16 cellular contexts compared by ENCODE assay signal in genomic region chr22:47132428-47132825, GRCh38.
A peak's percentile ranks its signal among the peaks of the same experiment; 100 is the strongest.
DNase-seq lines count a peak whose midpoint lies in the region; ATAC-seq, FAIRE-seq and TF ChIP-seq lines count a peak whose summit lies in the region.
"Had no signal": no experiment of that assay in that cellular context is flagged by ENCODE, and none has a peak within 500 bp of the region (broad histone marks: within the 10 kb centered on the region; RNA-seq: fewer than 3 reads in every experiment).

No MANE protein-coding gene starts in this region.

- TF ChIP-seq EP300 in H1 (IDR thresholded peaks at IDR 0.05; ENCODE audit: borderline replicate concordance in 1 of 2, low read depth in 2 of 2, low read length in 2 of 2) = no peak

- no peak for TF ChIP-seq POLR2A in H1 (IDR thresholded peaks at IDR 0.05; ENCODE audit: control extremely low read depth in 1 of 2, low read depth in 2 of 2, low read length in 2 of 2)

- H3K4ac ChIP-seq in H9 (ENCODE audit: low read depth, low read length) (no peak overlapping the region), H1 (replicated peaks; ENCODE audit: insufficient read length, low read depth, low read length) (no peak overlapping the region)

- CTCF ChIA-PET in H1 (lab: Charles Lee; ENCODE audit: partially characterized antibody) (interaction anchor here (1.1 to 1.9 kb wide), 3 partner anchors 11 to 24 kb away, joined by 3 to 6 read pairs (median 4); no protein-coding TSS in a partner anchor), PC-9 (lab: Charles Lee) (no interaction called here)

- H3K14ac ChIP-seq in H9 (ENCODE audit: insufficient read depth, low read length) (no peak overlapping the region; the same call in 1 of the 2 replicates), H1 (ENCODE audit: insufficient read length) (no peak overlapping the region)

- no peak overlapping the region for H2BK20ac ChIP-seq in H9 (ENCODE audit: low read depth, low read length, poor library complexity, severe bottlenecking)
- H2BK20ac ChIP-seq in H1 (ENCODE audit: low read length) = no peak overlapping the region

- H3K4me3 ChIP-seq in H1 (ENCODE audit: extremely low read depth in 1 of 4, insufficient read depth in 2 of 4, low read depth in 3 of 4, low read length in 4 of 4) (no peak overlapping the region), PC-9 (no peak overlapping the region)

- H3K56ac ChIP-seq in H9 (ENCODE audit: insufficient read length, low read depth, low read length) = no peak overlapping the region
- no peak overlapping the region for H3K56ac ChIP-seq in H1 (replicated peaks; ENCODE audit: insufficient read length, low read depth, low read length)

- H3K9me3 Mint-ChIP-seq in H9 (peaks cover 0 to 2% of the 10 kb centered on the region in 2 experiments; a peak in 1 of 5 replicates), type B pancreatic cell (no peaks in the 10 kb centered on the region)
- H3K9me3 Mint-ChIP-seq: CD4-positive, alpha-beta T cell had no signal

- no peaks in the 10 kb centered on the region for H3K9me2 ChIP-seq in PC-9 (ENCODE audit: insufficient read depth)

- H3K4me1 ChIP-seq in H9 (ENCODE audit: insufficient read depth, low read length) (no peaks in the 10 kb centered on the region), H1 (replicated peaks in 1 of 4; ENCODE audit: control insufficient read depth in 3 of 4, insufficient read depth in 4 of 4, low read length in 3 of 4) (no peaks in the 10 kb centered on the region; a peak in 2 of 7 replicates), PC-9 (replicated peaks; ENCODE audit: insufficient read depth) (peaks cover 16% of the 10 kb centered on the region)

- no peak for TF ChIP-seq RAD21 in H1 (IDR thresholded peaks at IDR 0.05 in 1 of 2, conservative IDR thresholded peaks at IDR 0.05 in 1 of 2; ENCODE audit: low read depth in 2 of 2, low read length in 2 of 2)

- no peak overlapping the region for H3K18ac ChIP-seq in H9 (ENCODE audit: insufficient read length, low read depth, low read length)
- H3K18ac ChIP-seq in H1 (ENCODE audit: extremely low read depth, low read length) = no peak overlapping the region; the same call in 1 of the 2 replicates

- no peaks in the 10 kb centered on the region for H3K36me3 ChIP-seq in H1 (ENCODE audit: control insufficient read depth in 2 of 4, insufficient read depth in 4 of 4, low read length in 3 of 4)
- no peaks in the 10 kb centered on the region for H3K36me3 ChIP-seq in PC-9 (ENCODE audit: low read depth)

- H3K79me2 ChIP-seq in H9 (ENCODE audit: insufficient read depth, low read length) (no peaks in the 10 kb centered on the region), H1 (ENCODE audit: control insufficient read depth in 1 of 2, insufficient read depth in 2 of 2, low read length in 2 of 2) (no peaks in the 10 kb centered on the region), PC-9 (ENCODE audit: low read depth) (no peaks in the 10 kb centered on the region; the same call in 1 of the 2 replicates)

- H2BK12ac ChIP-seq in H9 (ENCODE audit: insufficient read length, low read depth, low read length) = no peak overlapping the region
- 0 out of 2 replicates have a peak overlapping the region, but pooled peaks have one; percentile 27 for H2BK12ac ChIP-seq in H1 (ENCODE audit: low read depth, low read length)

- no peak overlapping the region for H4K91ac ChIP-seq in H9 (ENCODE audit: insufficient read length, low read depth, low read length)
- H4K91ac ChIP-seq in H1 (replicated peaks; ENCODE audit: insufficient read length, low read length) = no peak overlapping the region

- ATAC-seq in left cardiac atrium (no peak), Right ventricle myocardium inferior (no peak)
- ATAC-seq: HCT116 had no signal

- POLR2A ChIA-PET in H1 (lab: Charles Lee; ENCODE audit: partially characterized antibody) (no interaction called here), PC-9 (lab: Charles Lee; ENCODE audit: unreplicated experiment) (no interaction called here)

- H3K9ac ChIP-seq in H9 (ENCODE audit: extremely low read depth, insufficient read length, low read length) (no peak overlapping the region), H1 (replicated peaks in 1 of 4; ENCODE audit: extremely low read depth in 1 of 4, low read depth in 3 of 4, low read length in 3 of 4) (no peak overlapping the region)

- no peak overlapping the region for H2AK5ac ChIP-seq in H9 (ENCODE audit: insufficient read length, low read length)
- H2AK5ac ChIP-seq in H1 (ENCODE audit: low read depth, low read length) = no peak overlapping the region

- H3K4me1 Mint-ChIP-seq in H9 (peaks cover 9 to 11% of the 10 kb centered on the region in 2 experiments), type B pancreatic cell (ENCODE audit: unreplicated experiment) (peaks cover 17% of the 10 kb centered on the region)

- H3T11ph ChIP-seq in H9 (ENCODE audit: low read length) = no peak overlapping the region

- H3K23me2 ChIP-seq in H9 (ENCODE audit: insufficient read length, low read depth, low read length, poor library complexity, severe bottlenecking) (no peaks in the 10 kb centered on the region), H1 (ENCODE audit: low read depth, low read length) (no peaks in the 10 kb centered on the region)

- no peak for TF ChIP-seq CTCF in H9 (conservative IDR thresholded peaks at IDR 0.05)
- no peak for TF ChIP-seq CTCF in H1 (IDR thresholded peaks at IDR 0.05; ENCODE audit: control extremely low read depth in 1 of 3, insufficient read depth in 1 of 3, low read depth in 1 of 3, low read length in 3 of 3)
- TF ChIP-seq CTCF in type B pancreatic cell (conservative IDR thresholded peaks at IDR 0.05) = no peak
- no peak for TF ChIP-seq CTCF in PC-9 (conservative IDR thresholded peaks at IDR 0.05)

- H4K8ac ChIP-seq in H9 (replicated peaks; ENCODE audit: insufficient read length, low read depth, low read length) (no peak overlapping the region), H1 (ENCODE audit: extremely low read depth, insufficient read depth, low read length) (peak overlapping the region; percentile 58; the same call in 1 of the 2 replicates)

- no peak for FAIRE-seq in H1 (lab: Jason Lieb, UNC)
- FAIRE-seq: A204.1, GM12891 had no signal

- WGBS in H9 (ENCODE audit: extremely low coverage, insufficient read length, low lambda C conversion rate) = no CpG with 5 or more reads among the region's 13 CpGs
- 95% methylated on average over 9 of the region's 13 CpGs; no CpG with 5 or more reads in 1 of the 2 experiments for WGBS in H1 (ENCODE audit: extremely low coverage in 1 of 2, insufficient coverage in 1 of 2, insufficient read length in 1 of 2, insufficient replicate concordance in 2 of 2, low coverage in 1 of 2, low lambda C conversion rate in 2 of 2, missing lambda C conversion rate in 1 of 2), 2 experiments

- intact Hi-C loops in left cardiac atrium (cut with DNase I) = no loop called here
- intact Hi-C loops in Right ventricle myocardium inferior (cut with DNase I) = no loop called here
- intact Hi-C loops in PC-9 (cut with micrococcal nuclease; ENCODE audit: unreplicated experiment) = no loop called here

- H3K4me2 ChIP-seq in H9 (ENCODE audit: insufficient read depth, insufficient read length, low read length) (no peak overlapping the region), H1 (ENCODE audit: insufficient read depth in 1 of 2, low read depth in 2 of 2, low read length in 2 of 2) (no peak overlapping the region), PC-9 (no peak overlapping the region)

- peak; percentile 14 for DNase-seq in left cardiac atrium
- no peak for DNase-seq in Right ventricle myocardium inferior (ENCODE audit: missing footprints)
- DNase-seq in H9 = no peak
- DNase-seq in H1 (ENCODE audit: low read depth in 1 of 2, low spot score in 2 of 2) = no peak
- no peak for DNase-seq in type B pancreatic cell (ENCODE audit: extremely low spot score, unreplicated experiment)
- no peak for DNase-seq in PC-9
- DNase-seq in NCI-H1105 (lab: John Stamatoyannopoulos, UW) = no peak
- DNase-seq: C1 segment of cervical spinal cord; Calu3; CD4-positive, alpha-beta T cell; DMS79 had no signal

- H2AFZ ChIP-seq in H9 (ENCODE audit: low read length) (no peak overlapping the region), H1 (ENCODE audit: low read length) (no peak overlapping the region), PC-9 (no peak overlapping the region)

- H3K27ac ChIP-seq in H9 (ENCODE audit: insufficient read length, low read depth, low read length) (no peak overlapping the region), H1 (ENCODE audit: low read depth, low read length) (no peak overlapping the region), PC-9 (no peak overlapping the region)
- H3K27ac ChIP-seq: HL-60 had no signal

- H3K27ac Mint-ChIP-seq in H9 (peak overlapping the region in 2 of 3 experiments; percentile 34; a peak in 1 of 7 replicates), type B pancreatic cell (peak overlapping the region; percentile 34)
- H3K27ac Mint-ChIP-seq: B cell; CD4-positive, alpha-beta T cell had no signal

- H3K79me1 ChIP-seq in H9 (ENCODE audit: insufficient read depth, low read depth, low read length, poor library complexity, severe bottlenecking) (no peaks in the 10 kb centered on the region), H1 (ENCODE audit: low read depth, low read length) (no peaks in the 10 kb centered on the region; the same call in 1 of the 2 replicates)

- peaks cover 14% of the 10 kb centered on the region for H3F3A ChIP-seq in PC-9 (ENCODE audit: insufficient read depth, low read depth)

- no peaks in the 10 kb centered on the region for H4K20me1 ChIP-seq in H9 (ENCODE audit: control insufficient read depth, insufficient read depth, insufficient read length)
- no peaks in the 10 kb centered on the region for H4K20me1 ChIP-seq in H1 (replicated peaks in 1 of 2; ENCODE audit: control insufficient read depth in 1 of 2, insufficient read depth in 2 of 2, low read length in 2 of 2)
- H4K20me1 ChIP-seq in PC-9 (ENCODE audit: insufficient read depth) = peaks cover 15% of the 10 kb centered on the region; the same call in 1 of the 2 replicates

- no peak overlapping the region for H4K5ac ChIP-seq in H9 (ENCODE audit: insufficient read length, low read depth, low read length)
- no peak overlapping the region for H4K5ac ChIP-seq in H1 (ENCODE audit: insufficient read length, low read depth, low read length)

- H3K27me3 Mint-ChIP-seq in H9 (ENCODE audit: low read depth) = peaks cover 4% of the 10 kb centered on the region; the same call in 1 of the 2 replicates
- H3K27me3 Mint-ChIP-seq in type B pancreatic cell = no peaks in the 10 kb centered on the region
- H3K27me3 Mint-ChIP-seq: B cell; CD4-positive, alpha-beta T cell had no signal

- no peak overlapping the region for H2BK5ac ChIP-seq in H9 (ENCODE audit: insufficient read length, low read length)
- H2BK5ac ChIP-seq in H1 (ENCODE audit: low read depth, low read length) = no peak overlapping the region

- no peak overlapping the region for H3K23ac ChIP-seq in H9 (ENCODE audit: insufficient read length, low read depth, low read length)
- no peak overlapping the region for H3K23ac ChIP-seq in H1 (ENCODE audit: insufficient read length)

- no peaks in the 10 kb centered on the region for H3K27me3 ChIP-seq in H9 (ENCODE audit: insufficient read depth, low read length)
- no peaks in the 10 kb centered on the region for H3K27me3 ChIP-seq in H1 (replicated peaks in 1 of 4; ENCODE audit: control insufficient read depth in 3 of 4, extremely low read depth in 1 of 4, insufficient read depth in 3 of 4, low read length in 3 of 4)
- no peaks in the 10 kb centered on the region for H3K27me3 ChIP-seq in PC-9 (ENCODE audit: insufficient read depth, low read depth)

- no TSS peak for BruUV-seq in PC-9 (replicated peaks; lab: Mats Ljungman, UMichigan)

- H3K9me3 ChIP-seq in H9 (ENCODE audit: control insufficient read depth, low read depth, low read length) (no peaks in the 10 kb centered on the region), H1 (ENCODE audit: insufficient read depth in 2 of 2, low read depth in 1 of 2, low read length in 1 of 2) (no peaks in the 10 kb centered on the region), PC-9 (ENCODE audit: insufficient read depth, low read depth) (no peaks in the 10 kb centered on the region)

- H3K36me3 Mint-ChIP-seq in H9 (ENCODE audit: insufficient read depth in 1 of 3, low read depth in 3 of 3) (peaks cover 0 to 7% (median 0%) of the 10 kb centered on the region in 3 experiments; a peak in 3 of 7 replicates), type B pancreatic cell (peaks cover 3% of the 10 kb centered on the region)

- H2BK15ac ChIP-seq in H9 (ENCODE audit: low read depth, low read length) (no peak overlapping the region), H1 (ENCODE audit: low read length) (no peak overlapping the region)

- H2BK120ac ChIP-seq in H9 (ENCODE audit: low read depth, low read length, poor library complexity, severe bottlenecking) = no peak overlapping the region
- no peak overlapping the region for H2BK120ac ChIP-seq in H1 (replicated peaks; ENCODE audit: low read depth, low read length)

- H3K4me3 Mint-ChIP-seq in H9 (no peak overlapping the region), type B pancreatic cell (no peak overlapping the region)
- H3K4me3 Mint-ChIP-seq: B cell; CD4-positive, alpha-beta T cell had no signal
